ENCODE assay signal across 1 cellular context in the genomic region with DNA sequence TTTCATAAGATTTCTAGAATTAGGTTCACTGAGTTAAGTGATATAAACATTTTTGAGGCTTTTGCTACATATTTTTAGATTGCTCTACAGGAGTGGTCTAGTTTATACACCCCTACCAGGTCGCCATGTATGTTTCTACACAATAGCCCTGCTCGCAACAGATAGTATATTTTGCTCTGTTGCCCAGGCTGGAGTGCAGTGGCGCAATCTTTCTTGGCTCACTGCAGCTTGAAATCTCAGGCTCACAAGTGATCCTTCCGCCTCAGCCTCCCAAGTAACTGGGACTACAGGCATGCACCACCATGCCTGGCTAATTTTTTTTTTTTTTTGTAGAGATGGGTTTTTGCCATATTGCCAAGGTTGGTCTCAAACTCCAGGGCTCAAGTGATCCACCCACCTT.
TF ChIP-seq lines count a peak whose summit lies in the region.

No MANE protein-coding gene starts in this region.

TF ChIP-seq in WTC11, 78 proteins besides CTCF, POLR2A, EP300 and RAD21 (continued from another document):
- TF ChIP-seq AR (CRISPR knock-in tag; IDR thresholded peaks at IDR 0.05), result no peak
- TF ChIP-seq, protein P1, sequence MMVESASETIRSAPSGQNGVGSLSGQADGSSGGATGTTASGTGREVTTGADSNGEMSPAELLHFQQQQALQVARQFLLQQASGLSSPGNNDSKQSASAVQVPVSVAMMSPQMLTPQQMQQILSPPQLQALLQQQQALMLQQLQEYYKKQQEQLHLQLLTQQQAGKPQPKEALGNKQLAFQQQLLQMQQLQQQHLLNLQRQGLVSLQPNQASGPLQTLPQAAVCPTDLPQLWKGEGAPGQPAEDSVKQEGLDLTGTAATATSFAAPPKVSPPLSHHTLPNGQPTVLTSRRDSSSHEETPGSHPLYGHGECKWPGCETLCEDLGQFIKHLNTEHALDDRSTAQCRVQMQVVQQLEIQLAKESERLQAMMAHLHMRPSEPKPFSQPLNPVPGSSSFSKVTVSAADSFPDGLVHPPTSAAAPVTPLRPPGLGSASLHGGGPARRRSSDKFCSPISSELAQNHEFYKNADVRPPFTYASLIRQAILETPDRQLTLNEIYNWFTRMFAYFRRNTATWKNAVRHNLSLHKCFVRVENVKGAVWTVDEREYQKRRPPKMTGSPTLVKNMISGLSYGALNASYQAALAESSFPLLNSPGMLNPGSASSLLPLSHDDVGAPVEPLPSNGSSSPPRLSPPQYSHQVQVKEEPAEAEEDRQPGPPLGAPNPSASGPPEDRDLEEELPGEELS (CRISPR knock-in tag; IDR thresholded peaks at IDR 0.05), result no peak
- TF ChIP-seq, protein P2, sequence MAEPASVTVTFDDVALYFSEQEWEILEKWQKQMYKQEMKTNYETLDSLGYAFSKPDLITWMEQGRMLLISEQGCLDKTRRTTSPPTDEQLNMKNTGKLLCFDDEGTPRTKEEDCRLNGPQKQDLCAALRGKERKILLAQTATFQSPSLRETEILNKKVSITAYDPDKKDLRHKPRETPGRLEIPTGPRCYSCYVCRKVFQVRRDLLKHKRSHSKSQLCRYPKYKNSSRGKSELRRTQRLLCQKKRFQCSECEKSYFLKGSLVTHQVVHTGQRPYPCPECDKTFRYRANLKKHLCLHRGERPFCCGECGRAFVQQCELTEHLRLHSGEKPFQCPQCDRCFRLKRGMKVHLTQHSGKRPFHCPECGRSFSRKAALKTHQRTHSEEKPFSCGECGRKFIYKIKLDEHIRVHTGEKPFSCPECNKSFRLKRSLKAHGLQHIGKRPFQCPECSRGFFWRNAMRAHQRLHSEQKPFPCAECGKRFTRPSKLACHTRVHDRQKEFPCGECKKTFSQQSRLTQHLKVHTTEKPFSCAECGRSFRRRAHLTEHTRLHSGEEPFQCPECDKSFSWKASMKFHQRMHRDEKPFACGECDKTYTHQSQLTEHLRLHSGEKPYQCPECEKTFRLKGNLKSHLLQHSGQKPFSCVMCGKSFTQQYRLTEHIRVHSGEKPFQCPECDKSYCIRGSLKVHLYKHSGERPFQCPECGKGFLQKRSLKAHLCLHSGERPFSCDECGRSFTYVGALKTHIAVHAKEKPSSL (CRISPR knock-in tag; conservative IDR thresholded peaks at IDR 0.05), result no peak
- TF ChIP-seq ETV6 (CRISPR knock-in tag; IDR thresholded peaks at IDR 0.05), result no peak
- TF ChIP-seq ZNF263 (CRISPR knock-in tag; IDR thresholded peaks at IDR 0.05; ENCODE audit: low read depth), result no peak
- TF ChIP-seq ZBTB21 (CRISPR knock-in tag; IDR thresholded peaks at IDR 0.05; ENCODE audit: borderline replicate concordance), result no peak
- TF ChIP-seq FOXP1 (CRISPR knock-in tag; IDR thresholded peaks at IDR 0.05; ENCODE audit: borderline replicate concordance), result no peak
